13 cellular contexts compared by ENCODE assay signal in the genomic region with DNA sequence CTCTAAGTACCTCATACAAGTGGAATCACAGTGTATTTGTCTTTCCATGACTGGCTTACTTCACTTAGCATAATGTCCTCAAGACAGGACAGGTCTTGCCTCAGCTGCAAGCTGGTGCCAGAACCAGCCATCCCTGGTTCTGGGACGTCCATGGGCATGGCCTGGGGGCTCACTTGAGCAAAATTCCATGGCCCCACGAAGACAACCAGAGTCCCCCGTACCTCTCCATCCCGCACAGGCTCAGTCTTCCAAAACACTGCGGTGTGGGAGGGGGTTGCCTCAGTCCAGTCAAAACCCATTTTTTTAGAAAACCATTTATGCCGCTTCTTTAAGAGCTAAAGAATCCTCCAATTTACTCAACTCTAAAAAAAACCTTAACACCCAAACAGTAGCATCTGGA. TPM values are rescaled to one million over a fixed set of nuclear protein-coding genes. Genes with fewer than 3 reads are reported as not detected.
DNase-seq lines count a peak whose midpoint lies in the region; ATAC-seq and TF ChIP-seq lines count a peak whose summit lies in the region.
"Had no signal": no experiment of that assay in that cellular context is flagged by ENCODE, and none has a peak within 500 bp of the region (broad histone marks: within the 10 kb centered on the region; RNA-seq: fewer than 3 reads in every experiment).

No MANE protein-coding gene starts in this region.

- DNase-seq in NCI-H187 treated with DMSO at 0.1 percent for 48 hours (lab: John Stamatoyannopoulos, UW) (peak; percentile 5), NCI-H187 (lab: John Stamatoyannopoulos, UW) (no peak), SJSA1 (ENCODE audit: low read depth in 1 of 2, low spot score in 2 of 2) (no peak), left lung (no peak), medulla oblongata (ENCODE audit: extremely low spot score) (no peak), HUDEP-2 (lab: John Stamatoyannopoulos, UW; ENCODE audit: unreplicated experiment in 76 of 76) (no peak)
- no peak for DNase-seq in activated CD4-positive, alpha-beta T cell treated with anti-CD3 and anti-CD28 coated beads, Interleukin-2, amount 50 U/mL, for 4 hours
- DNase-seq: KG1, NCI-H1694, NCI-H446 treated with DMSO at 0.1 percent for 48 hours had no signal

- TF ChIP-seq CTCF in left lung (IDR thresholded peaks at IDR 0.05): no peak

- H3K27ac ChIP-seq in SJSA1 (peak overlapping the region; percentile 78; the same call in 1 of the 2 replicates), left lung (no peak overlapping the region), subcutaneous abdominal adipose tissue (ENCODE audit: low read depth, low read length) (peak overlapping the region; percentile 89)
- H3K27ac ChIP-seq: BLaER1 treated with 17β-estradiol and CSF1 and Interleukin-3, amounts not matched to agents 10 nM and 100 nM had no signal

- ATAC-seq in left lung: peak; percentile 8
- ATAC-seq: GM23338 had no signal

- peak overlapping the region in 1 of 5 donors; percentile 11 for H3K9ac ChIP-seq in subcutaneous abdominal adipose tissue (ENCODE audit: low read length in 5 of 5)
- H3K9ac ChIP-seq: BLaER1 treated with 17β-estradiol and CSF1 and Interleukin-3, amounts not matched to agents 10 nM and 100 nM had no signal

- peaks cover 34% of the 10 kb centered on the region for H3K4me1 ChIP-seq in SJSA1 (replicated peaks)
- peaks cover 14 to 19% of the 10 kb centered on the region in 2 donors for H3K4me1 ChIP-seq in left lung
- H3K4me1 ChIP-seq in subcutaneous abdominal adipose tissue (ENCODE audit: control insufficient read depth in 5 of 5, insufficient read depth in 5 of 5, low read length in 5 of 5): peaks cover 4 to 34% (median 20%) of the 10 kb centered on the region in 5 donors

- no peak overlapping the region for H3K4me3 ChIP-seq in SJSA1
- H3K4me3 ChIP-seq in left lung: no peak overlapping the region
- no peak overlapping the region for H3K4me3 ChIP-seq in subcutaneous abdominal adipose tissue (ENCODE audit: low read depth in 1 of 5, low read length in 5 of 5)
- H3K4me3 ChIP-seq: BLaER1 treated with 17β-estradiol and CSF1 and Interleukin-3, amounts not matched to agents 10 nM and 100 nM; GM23338 had no signal

- intact Hi-C loops in left lung (cut with DNase I): no loop called here

- H3K36me3 ChIP-seq in SJSA1: no peaks in the 10 kb centered on the region
- no peaks in the 10 kb centered on the region for H3K36me3 ChIP-seq in left lung
- no peaks in the 10 kb centered on the region for H3K36me3 ChIP-seq in subcutaneous abdominal adipose tissue (ENCODE audit: control insufficient read depth in 5 of 5, insufficient read depth in 5 of 5, low read length in 5 of 5)
- H3K36me3 ChIP-seq: BLaER1 treated with 17β-estradiol and CSF1 and Interleukin-3, amounts not matched to agents 10 nM and 100 nM had no signal

- H3K9me3 ChIP-seq in SJSA1 (replicated peaks) (no peaks in the 10 kb centered on the region), left lung (peaks cover 0 to 6% of the 10 kb centered on the region in 2 donors), subcutaneous abdominal adipose tissue (ENCODE audit: control insufficient read depth in 5 of 5, low read length in 5 of 5) (peaks cover 0 to 9% (median 5%) of the 10 kb centered on the region in 5 donors)

- H3K27me3 ChIP-seq in SJSA1 (replicated peaks) (no peaks in the 10 kb centered on the region), left lung (no peaks in the 10 kb centered on the region), subcutaneous abdominal adipose tissue (ENCODE audit: control insufficient read depth in 5 of 5, insufficient read depth in 4 of 5, low read length in 5 of 5) (no peaks in the 10 kb centered on the region)
- H3K27me3 ChIP-seq: BLaER1 treated with 17β-estradiol and CSF1 and Interleukin-3, amounts not matched to agents 10 nM and 100 nM had no signal

RNA-seq across cellular contexts. Expression of a gene that starts 21.7 kb away (rescaled TPM):
- 3.2 and 5.1 TPM in 2 replicates for total RNA-seq in SJSA1 (2014; rRNA removed; shearing (Covaris generic))
- total RNA-seq in left lung: 10 to 100 TPM; 21.9 to 35.4 TPM

Comparison
In these comparisons a context has a peak if more than half of its experiments do, and no peak if none do; other contexts are left out.
1. H3K27ac ChIP-seq: peak in SJSA1 (single experiment) and subcutaneous abdominal adipose tissue (single experiment); none in left lung (0 of 2).